27 cellular contexts compared by ENCODE assay signal in genomic region chr1:16340673-16341072, GRCh38. TPM values are rescaled to one million over a fixed set of nuclear protein-coding genes. Genes with fewer than 3 reads are reported as not detected.
A peak's percentile ranks its signal among the peaks of the same experiment; 100 is the strongest.
DNase-seq lines count a peak whose midpoint lies in the region; ATAC-seq, FAIRE-seq and TF ChIP-seq lines count a peak whose summit lies in the region.
"Had no signal": no experiment of that assay in that cellular context is flagged by ENCODE, and none has a peak within 500 bp of the region (broad histone marks: within the 10 kb centered on the region; RNA-seq: fewer than 3 reads in every experiment).

No MANE protein-coding gene starts in this region.

- intact Hi-C loops in heart left ventricle (cut with DNase I): loop anchor here in 1 of 10 donors (5.0 kb wide), 1 partner anchor 38 kb away; no protein-coding TSS in a partner anchor
- intact Hi-C loops in cardiac septum (cut with DNase I): no loop called here
- intact Hi-C loops in left ventricle myocardium inferior (cut with micrococcal nuclease): no loop called here
- intact Hi-C loops in left cardiac atrium (cut with DNase I): no loop called here
- intact Hi-C loops in Panc1 (cut with micrococcal nuclease; ENCODE audit: unreplicated experiment): no loop called here
- intact Hi-C loops in K562 (cut with micrococcal nuclease): no loop called here
- intact Hi-C loops in esophagus squamous epithelium (cut with DNase I): no loop called here

- CTCF ChIA-PET in Panc1 (lab: Charles Lee): no interaction called here
- CTCF ChIA-PET in K562 (lab: Yijun Ruan, JAX; ENCODE audit: low intra/inter-chr PET ratio): no interaction called here

- no peak overlapping the region for H2AFZ ChIP-seq in K562 (ENCODE audit: low read depth, low read length)

- DNase-seq in heart left ventricle (no peak), cardiac septum (ENCODE audit: low spot score) (no peak), left ventricle myocardium inferior (no peak), left cardiac atrium (no peak), Panc1 (ENCODE audit: low read depth, low spot score) (no peak), K562 (ENCODE audit: extremely low read depth in 1 of 4, low spot score in 3 of 4) (no peak), esophagus squamous epithelium (lab: John Stamatoyannopoulos, UW) (no peak)
- DNase-seq: 8988T; ACHN; BE2C; C1 segment of cervical spinal cord; CD4-positive, alpha-beta memory T cell; CD4-positive, CD25-positive, alpha-beta regulatory T cell; CD8-positive, alpha-beta memory T cell; COR-L47; DMS 273 treated with DMSO at 0.1 percent for 48 hours; DMS153; DMS53; DMS79; DND-41; EL; GDM1 had no signal

- no peak for TF ChIP-seq RAD21 in K562 (CRISPR knock-in tag; conservative IDR thresholded peaks at IDR 0.05 in 1 of 2, IDR thresholded peaks at IDR 0.05 in 1 of 2)

- POLR2A ChIA-PET in Panc1 (lab: Charles Lee) (no interaction called here), K562 (lab: Yijun Ruan, JAX) (no interaction called here)

- in situ Hi-C loops in Panc1 (cut with HindIII; ENCODE audit: low pct_unique_long_range_greater_than_20kb, low sequenced_read_pairs): no loop called here
- in situ Hi-C loops in K562 (cut with MboI): no loop called here

- H3K9me1 ChIP-seq in K562 (ENCODE audit: control insufficient read depth, insufficient read depth, low read length): no peaks in the 10 kb centered on the region

- 58 to 76% (median 74%) methylated on average over 1 of the region's 1 CpG for WGBS in heart left ventricle, 4 donors
- 79% methylated on average over 1 of the region's 1 CpG for WGBS in K562 (ENCODE audit: insufficient coverage, low coverage, missing lambda C conversion rate)
- 71 to 91% methylated on average over 1 of the region's 1 CpG for WGBS in esophagus squamous epithelium, 2 donors

- H3K36me3 ChIP-seq in heart left ventricle (peaks cover 0 to 3% (median 0%) of the 10 kb centered on the region in 9 donors), left ventricle myocardium inferior (peaks cover 4% of the 10 kb centered on the region), Panc1 (ENCODE audit: control insufficient read depth, insufficient read depth, low read length) (no peaks in the 10 kb centered on the region), K562 (ENCODE audit: control insufficient read depth, insufficient read depth, low read length) (peaks cover 13% of the 10 kb centered on the region; the same call in 2 of the 3 replicates), esophagus squamous epithelium (peaks cover 0 to 24% (median 0%) of the 10 kb centered on the region in 3 donors)
- H3K36me3 ChIP-seq: BE2C had no signal

- H3K9me3 ChIP-seq in heart left ventricle (no peaks in the 10 kb centered on the region), left ventricle myocardium inferior (replicated peaks) (no peaks in the 10 kb centered on the region), Panc1 (ENCODE audit: control insufficient read depth, insufficient read depth, low read depth, low read length) (no peaks in the 10 kb centered on the region), K562 (replicated peaks; ENCODE audit: control insufficient read depth, insufficient read depth, low read depth, low read length) (no peaks in the 10 kb centered on the region), esophagus squamous epithelium (no peaks in the 10 kb centered on the region)
- H3K9me3 ChIP-seq: BE2C, BLaER1 had no signal

- peak in 2 of 4 donors; percentile 57 to 73 for ATAC-seq in heart left ventricle
- no peak for ATAC-seq in left cardiac atrium
- no peak for ATAC-seq in Panc1
- no peak for ATAC-seq in K562
- ATAC-seq: GM12878 had no signal

- BruUV-seq in Panc1 (replicated peaks; lab: Mats Ljungman, UMichigan) (TSS peak; percentile 56), K562 (replicated peaks; lab: Mats Ljungman, UMichigan) (TSS peak; percentile 13)

- TF ChIP-seq EP300 in K562 (IDR thresholded peaks at IDR 0.05; ENCODE audit: low read length): no peak

- no peak for FAIRE-seq in K562 (lab: Jason Lieb, UNC)
- FAIRE-seq: A204.1, GM12878, GM12892, GM18507 had no signal

- H3K27me3 ChIP-seq in heart left ventricle (no peaks in the 10 kb centered on the region), left ventricle myocardium inferior (ENCODE audit: low read depth) (no peaks in the 10 kb centered on the region), Panc1 (ENCODE audit: control insufficient read depth, insufficient read depth, low read length) (no peaks in the 10 kb centered on the region), K562 (ENCODE audit: control insufficient read depth in 2 of 2, insufficient read depth in 2 of 2, low read length in 2 of 2) (no peaks in the 10 kb centered on the region), esophagus squamous epithelium (no peaks in the 10 kb centered on the region)
- H3K27me3 ChIP-seq: BE2C, BLaER1 had no signal

- H3K27ac ChIP-seq in heart left ventricle (peak overlapping the region in 11 of 12 donors; percentile 4 to 77 (median 61)), left ventricle myocardium inferior (replicated peaks) (peak overlapping the region; percentile 78), Panc1 (ENCODE audit: low read length) (no peak overlapping the region), K562 (ENCODE audit: extremely low read depth, low read depth, low read length) (no peak overlapping the region), esophagus squamous epithelium (no peak overlapping the region)
- H3K27ac ChIP-seq: BLaER1 had no signal

- no peak overlapping the region for H3K4me2 ChIP-seq in K562 (ENCODE audit: insufficient read depth, low read length)
- H3K4me2 ChIP-seq: BLaER1 had no signal

- no peak for TF ChIP-seq CTCF in heart left ventricle (IDR thresholded peaks at IDR 0.05)
- TF ChIP-seq CTCF in left ventricle myocardium inferior (IDR thresholded peaks at IDR 0.05; ENCODE audit: borderline replicate concordance): no peak
- TF ChIP-seq CTCF in Panc1 (IDR thresholded peaks at IDR 0.05): no peak
- TF ChIP-seq CTCF in K562 (IDR thresholded peaks at IDR 0.05 in 2 of 3, conservative IDR thresholded peaks at IDR 0.05 in 1 of 3; ENCODE audit: insufficient read depth in 2 of 3, low read depth in 1 of 3, low read length in 3 of 3): no peak
- TF ChIP-seq CTCF in esophagus squamous epithelium (IDR thresholded peaks at IDR 0.05): no peak

- no peak for TF ChIP-seq POLR2A in heart left ventricle (IDR thresholded peaks at IDR 0.05)
- no peak for TF ChIP-seq POLR2A in K562 (conservative IDR thresholded peaks at IDR 0.05)
- TF ChIP-seq POLR2A in esophagus squamous epithelium (IDR thresholded peaks at IDR 0.05): no peak

- H3K9ac ChIP-seq in K562 (ENCODE audit: insufficient read depth in 1 of 2, low read depth in 2 of 2, low read length in 2 of 2): no peak overlapping the region
- H3K9ac ChIP-seq: BLaER1 had no signal

- H3K4me3 ChIP-seq in heart left ventricle (no peak overlapping the region), left ventricle myocardium inferior (no peak overlapping the region), Panc1 (ENCODE audit: low read depth in 2 of 2, low read length in 2 of 2) (no peak overlapping the region), K562 (no peak overlapping the region), esophagus squamous epithelium (no peak overlapping the region)
- H3K4me3 ChIP-seq: BLaER1, GM12878 had no signal

- H4K20me1 ChIP-seq in K562 (replicated peaks; ENCODE audit: control insufficient read depth, insufficient read depth, low read length): no peaks in the 10 kb centered on the region; the same call in 1 of the 2 replicates

- peaks cover 74% of the 10 kb centered on the region for H3K79me2 ChIP-seq in K562 (ENCODE audit: control insufficient read depth, insufficient read depth, low read length)

- H3K4me1 ChIP-seq in heart left ventricle (peaks cover 0 to 38% (median 11%) of the 10 kb centered on the region in 12 donors), left ventricle myocardium inferior (peaks cover 65% of the 10 kb centered on the region), Panc1 (ENCODE audit: control insufficient read depth, insufficient read depth, low read length) (no peaks in the 10 kb centered on the region), K562 (replicated peaks in 1 of 2; ENCODE audit: control insufficient read depth in 2 of 2, insufficient read depth in 2 of 2, low read length in 2 of 2) (peaks cover 6 to 7% of the 10 kb centered on the region in 2 experiments; a peak in 4 of 5 replicates), esophagus squamous epithelium (peaks cover 0 to 15% (median 0%) of the 10 kb centered on the region in 3 donors)
- H3K4me1 ChIP-seq: BE2C had no signal

RNA-seq across cellular contexts. Expression of gene FBXO42, which starts 11.6 kb away (rescaled TPM):
- total RNA-seq in heart left ventricle: 10 to 100 TPM; 15.4 to 44.4 (median 22.9) TPM
- polyA plus RNA-seq in heart left ventricle: 10 to 100 TPM; 11.0 to 18.8 TPM
- 14.1 TPM for total RNA-seq in cardiac septum
- 18.6 TPM for total RNA-seq in left ventricle myocardium inferior
- 10 to 100 TPM; 14.1 to 15.1 TPM for total RNA-seq in left cardiac atrium
- 25.7 TPM for total RNA-seq in Panc1 (2021; ENCODE audit: unreplicated experiment)
- polyA plus RNA-seq in Panc1 (2012; ENCODE audit: insufficient read length): 14.2 TPM
- 67.9 and 105 TPM in 2 replicates for total RNA-seq in K562 (2011; cell fraction: chromatin; rRNA removed; ENCODE audit: low replicate concordance)
- 41.7 and 47.5 TPM in 2 replicates for total RNA-seq in K562 (2011; cell fraction: nucleolus; rRNA removed)
- total RNA-seq in K562 (2011; cell fraction: nucleoplasm; rRNA removed): 69.1 and 89.4 TPM in 2 replicates
- 11.6 and 13.6 TPM in 2 replicates for total RNA-seq in K562 (2014; rRNA removed)
- total RNA-seq in K562 (2014; rRNA removed; fragmentation: Illumina TruSeq; extraction: Trizol): 14.6 and 17.4 TPM in 2 replicates
- 15.5 and 17.5 TPM in 2 replicates for total RNA-seq in K562 (2015; rRNA removed; fragmentation: Illumina TruSeq; extraction: Trizol)
- 21.2 and 24.1 TPM in 2 replicates for total RNA-seq in K562 (2021)
- polyA plus RNA-seq in K562 (2011; rRNA removed): 23.6 and 37.6 TPM in 2 replicates
- polyA plus RNA-seq in K562 (2011; cell fraction: cytosol; rRNA removed): 26.7 and 30.1 TPM in 2 replicates
- 48.3 and 53.6 TPM in 2 replicates for polyA plus RNA-seq in K562 (2011; cell fraction: nucleus; rRNA removed)
- 17.4 and 33.7 TPM in 2 replicates for polyA plus RNA-seq in K562 (2012)
- 20.8 and 24.8 TPM in 2 replicates for polyA plus RNA-seq in K562 (2014; fragmentation: Illumina TruSeq; extraction: Trizol)
- 1 to 10 TPM; 7.2 to 8.0 TPM for polyA plus RNA-seq in K562 (2014; fragmentation: Nextera tagmentation; extraction: Ambion mirVana)
- 15.4 and 20.1 TPM in 2 replicates for polyA plus RNA-seq in K562 (2014; rRNA removed)
- 31.9 and 41.8 TPM in 2 replicates for polyA minus RNA-seq in K562 (2011; rRNA and poly(A)+ RNA removed)
- polyA minus RNA-seq in K562 (2011; cell fraction: cytosol; rRNA and poly(A)+ RNA removed): 13.6 and 19.1 TPM in 2 replicates
- 13.2 and 26.5 TPM in 2 replicates for polyA minus RNA-seq in K562 (2011; cell fraction: nucleus; rRNA and poly(A)+ RNA removed)
- 10 to 100 TPM; 15.9 to 29.0 (median 20.2) TPM for total RNA-seq in esophagus squamous epithelium

RNA-seq across cellular contexts. Expression of gene SZRD1, which starts 26.4 kb away (rescaled TPM):
- total RNA-seq in heart left ventricle: 100 to 1,000 TPM in 3 of 9 donors, 10 to 100 TPM in 6; 57.4 to 130 (median 94.4) TPM
- 100 to 1,000 TPM in 1 of 2 donors, 10 to 100 TPM in 1; 54.4 to 140 TPM for polyA plus RNA-seq in heart left ventricle
- total RNA-seq in cardiac septum: 101 TPM
- total RNA-seq in left ventricle myocardium inferior: 97.3 TPM
- 100 to 1,000 TPM in 1 of 2 donors, 10 to 100 TPM in 1; 98.0 to 112 TPM for total RNA-seq in left cardiac atrium
- total RNA-seq in Panc1 (2021; ENCODE audit: unreplicated experiment): 175 TPM
- polyA plus RNA-seq in Panc1 (2012; ENCODE audit: insufficient read length): 176 TPM
- 32.7 and 51.8 TPM in 2 replicates for total RNA-seq in K562 (2011; cell fraction: chromatin; rRNA removed; ENCODE audit: low replicate concordance)
- 40.4 and 41.1 TPM in 2 replicates for total RNA-seq in K562 (2011; cell fraction: nucleolus; rRNA removed)
- 47.8 and 68.1 TPM in 2 replicates for total RNA-seq in K562 (2011; cell fraction: nucleoplasm; rRNA removed)
- 72.9 and 112 TPM in 2 replicates for total RNA-seq in K562 (2014; rRNA removed)
- 48.5 and 53.3 TPM in 2 replicates for total RNA-seq in K562 (2014; rRNA removed; fragmentation: Illumina TruSeq; extraction: Trizol)
- total RNA-seq in K562 (2015; rRNA removed; fragmentation: Illumina TruSeq; extraction: Trizol): 80.1 and 88.3 TPM in 2 replicates
- total RNA-seq in K562 (2021): 145 and 149 TPM in 2 replicates
- polyA plus RNA-seq in K562 (2011; rRNA removed): 82.5 and 83.2 TPM in 2 replicates
- 119 and 167 TPM in 2 replicates for polyA plus RNA-seq in K562 (2011; cell fraction: cytosol; rRNA removed)
- 47.8 and 62.7 TPM in 2 replicates for polyA plus RNA-seq in K562 (2011; cell fraction: nucleus; rRNA removed)
- 91.4 and 111 TPM in 2 replicates for polyA plus RNA-seq in K562 (2012)
- polyA plus RNA-seq in K562 (2014; fragmentation: Illumina TruSeq; extraction: Trizol): 143 and 171 TPM in 2 replicates
- 1 to 10 TPM; 3.9 to 7.2 TPM for polyA plus RNA-seq in K562 (2014; fragmentation: Nextera tagmentation; extraction: Ambion mirVana)
- polyA plus RNA-seq in K562 (2014; rRNA removed): 82.5 and 110 TPM in 2 replicates
- polyA minus RNA-seq in K562 (2011; rRNA and poly(A)+ RNA removed): 36.0 and 46.5 TPM in 2 replicates
- 60.6 and 62.5 TPM in 2 replicates for polyA minus RNA-seq in K562 (2011; cell fraction: cytosol; rRNA and poly(A)+ RNA removed)
- 12.4 and 16.3 TPM in 2 replicates for polyA minus RNA-seq in K562 (2011; cell fraction: nucleus; rRNA and poly(A)+ RNA removed)
- 10 to 100 TPM; 51.7 to 65.0 (median 58.5) TPM for total RNA-seq in esophagus squamous epithelium

Comparison
In these comparisons a context has a peak if more than half of its experiments do, and no peak if none do; other contexts are left out.
1. H3K27ac ChIP-seq: peak in heart left ventricle (11 of 12) and left ventricle myocardium inferior (single experiment); none in Panc1 (single experiment), K562 (single experiment) and esophagus squamous epithelium (0 of 4).